11 cellular contexts compared by ENCODE assay signal in genomic region chr2:40256649-40257048, GRCh38.
DNase-seq lines count a peak whose midpoint lies in the region; ATAC-seq and TF ChIP-seq lines count a peak whose summit lies in the region.
"Had no signal": no experiment of that assay in that cellular context is flagged by ENCODE, and none has a peak within 500 bp of the region (broad histone marks: within the 10 kb centered on the region; RNA-seq: fewer than 3 reads in every experiment).

No MANE protein-coding gene starts in this region.

- ATAC-seq in HG02973 (IDR thresholded peaks at IDR 0.05; ENCODE audit: unreplicated experiment), result no peak

- DNase-seq in DMS 273 (lab: John Stamatoyannopoulos, UW; ENCODE audit: unreplicated experiment) (peak; percentile 68), DMS 273 treated with DMSO at 0.1 percent for 48 hours (lab: John Stamatoyannopoulos, UW) (no peak), HFFc6 (no peak), RWPE1 (ENCODE audit: low spot score) (peak; percentile 33), islet precursor cell (peak; percentile 78), GOT3 (lab: John Stamatoyannopoulos, UW) (no peak), mesenteric fat pad (ENCODE audit: low spot score) (no peak)
- DNase-seq: activated CD4-positive, alpha-beta T cell treated with anti-CD3 and anti-CD28 coated beads, Interleukin-2, amount 50 U/mL, for 1 hour; dorsolateral prefrontal cortex had no signal

- H3K4me1 Mint-ChIP-seq in HFFc6 (ENCODE audit: low read depth), result peaks cover 26% of the 10 kb centered on the region

- no peaks in the 10 kb centered on the region; the same call in 1 of the 2 replicates for H3K27me3 Mint-ChIP-seq in HFFc6 (ENCODE audit: insufficient read depth)

- CTCF ChIA-PET in RWPE1 (lab: Yijun Ruan, JAX), result no interaction called here

- no peaks in the 10 kb centered on the region for H3K9me3 Mint-ChIP-seq in HFFc6

- H3K27ac ChIP-seq in RWPE1, result no peak overlapping the region
- H3K27ac ChIP-seq: 22Rv1 had no signal

- no peak overlapping the region for H3K27ac Mint-ChIP-seq in HFFc6

- TF ChIP-seq CTCF in HFFc6 (IDR thresholded peaks at IDR 0.05) (peak; percentile 55), RWPE1 (conservative IDR thresholded peaks at IDR 0.05; ENCODE audit: low read depth) (no peak)

- H3K36me3 Mint-ChIP-seq in HFFc6 (ENCODE audit: low read depth), result peaks cover 4% of the 10 kb centered on the region; the same call in 1 of the 2 replicates

- POLR2A ChIA-PET in RWPE1 (lab: Yijun Ruan, JAX; ENCODE audit: low non-redundant PET), result no interaction called here

- no peak overlapping the region for H3K4me3 Mint-ChIP-seq in HFFc6

Comparison
In these comparisons a context has a peak if more than half of its experiments do, and no peak if none do; other contexts are left out.
1. DNase-seq: peak in DMS 273 (single experiment), RWPE1 (single experiment) and islet precursor cell (single experiment); none in DMS 273 treated with DMSO at 0.1 percent for 48 hours (single experiment), HFFc6 (single experiment), GOT3 (single experiment) and mesenteric fat pad (single experiment).